Comparison of ENCODE assay signal across 1 cellular context in genomic region chr1:85611390-85611789, GRCh38.
TF ChIP-seq lines count a peak whose summit lies in the region.

No MANE protein-coding gene starts in this region.

TF ChIP-seq in SK-N-SH, 30 proteins besides CTCF, POLR2A, EP300 and RAD21 (continued from another document):
- TF ChIP-seq USF2 (IDR thresholded peaks at IDR 0.05; ENCODE audit: borderline replicate concordance, low read depth, low read length) (no peak), TAF1 (IDR thresholded peaks at IDR 0.05; ENCODE audit: borderline replicate concordance, low read depth, low read length) (no peak), RCOR1 (IDR thresholded peaks at IDR 0.05; ENCODE audit: low read length) (no peak), TCF12 (IDR thresholded peaks at IDR 0.05) (peak; percentile 98), NRF1 (IDR thresholded peaks at IDR 0.05; ENCODE audit: low read depth, low read length) (no peak), FOSL2 (IDR thresholded peaks at IDR 0.05; ENCODE audit: borderline replicate concordance, low read depth) (peak; percentile 39; the same call in 1 of the 2 replicates), FOXM1 (IDR thresholded peaks at IDR 0.05; ENCODE audit: low read depth) (no peak), IRF3 (IDR thresholded peaks at IDR 0.05; ENCODE audit: low read depth, low read length) (no peak), YY1 (IDR thresholded peaks at IDR 0.05; ENCODE audit: low read depth) (no peak), RXRA (IDR thresholded peaks at IDR 0.05; ENCODE audit: borderline replicate concordance, low read depth) (peak; percentile 65; the same call in 1 of the 2 replicates)
- TF ChIP-seq, protein P1, sequence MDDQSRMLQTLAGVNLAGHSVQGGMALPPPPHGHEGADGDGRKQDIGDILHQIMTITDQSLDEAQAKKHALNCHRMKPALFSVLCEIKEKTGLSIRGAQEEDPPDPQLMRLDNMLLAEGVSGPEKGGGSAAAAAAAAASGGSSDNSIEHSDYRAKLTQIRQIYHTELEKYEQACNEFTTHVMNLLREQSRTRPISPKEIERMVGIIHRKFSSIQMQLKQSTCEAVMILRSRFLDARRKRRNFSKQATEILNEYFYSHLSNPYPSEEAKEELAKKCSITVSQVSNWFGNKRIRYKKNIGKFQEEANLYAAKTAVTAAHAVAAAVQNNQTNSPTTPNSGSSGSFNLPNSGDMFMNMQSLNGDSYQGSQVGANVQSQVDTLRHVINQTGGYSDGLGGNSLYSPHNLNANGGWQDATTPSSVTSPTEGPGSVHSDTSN (IDR thresholded peaks at IDR 0.05) = peak; percentile 65
- TF ChIP-seq, protein P2, sequence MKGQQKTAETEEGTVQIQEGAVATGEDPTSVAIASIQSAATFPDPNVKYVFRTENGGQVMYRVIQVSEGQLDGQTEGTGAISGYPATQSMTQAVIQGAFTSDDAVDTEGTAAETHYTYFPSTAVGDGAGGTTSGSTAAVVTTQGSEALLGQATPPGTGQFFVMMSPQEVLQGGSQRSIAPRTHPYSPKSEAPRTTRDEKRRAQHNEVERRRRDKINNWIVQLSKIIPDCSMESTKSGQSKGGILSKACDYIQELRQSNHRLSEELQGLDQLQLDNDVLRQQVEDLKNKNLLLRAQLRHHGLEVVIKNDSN (IDR thresholded peaks at IDR 0.05; ENCODE audit: borderline replicate concordance, low read depth) = no peak
